ENCODE assay signal across 14 cellular contexts in genomic region chr20:49894073-49894470, GRCh38. TPM values are rescaled to one million over a fixed set of nuclear protein-coding genes. Genes with fewer than 3 reads are reported as not detected.
DNase-seq lines count a peak whose midpoint lies in the region; ATAC-seq lines count a peak whose summit lies in the region.
"Had no signal": no experiment of that assay in that cellular context is flagged by ENCODE, and none has a peak within 500 bp of the region (broad histone marks: within the 10 kb centered on the region; RNA-seq: fewer than 3 reads in every experiment).

No MANE protein-coding gene starts in this region.

- no peak overlapping the region for H3K4me3 ChIP-seq in BLaER1 treated with 17β-estradiol and CSF1 and Interleukin-3, amounts not matched to agents 10 nM and 100 nM
- H3K4me3 ChIP-seq in CD8-positive, alpha-beta memory T cell (ENCODE audit: low read length) = no peak overlapping the region
- H3K4me3 ChIP-seq: lung had no signal

- CTCF ChIA-PET in CD8-positive, alpha-beta memory T cell (lab: Charles Lee) = no interaction called here

- peaks cover 45 to 68% (median 64%) of the 10 kb centered on the region in 10 experiments for H3K4me1 ChIP-seq in BLaER1 treated with 17β-estradiol and CSF1 and Interleukin-3, amounts not matched to agents 10 nM and 100 nM
- H3K4me1 ChIP-seq in CD8-positive, alpha-beta memory T cell (ENCODE audit: insufficient read depth, low read length) = peaks cover 3% of the 10 kb centered on the region

- H3K4me3 Mint-ChIP-seq in CD8-positive, alpha-beta memory T cell = peak overlapping the region; percentile 55 to 81 (median 71)
- peak overlapping the region; percentile 29 for H3K4me3 Mint-ChIP-seq in T-helper 2 cell treated with Interferon-gamma antibody and Interleukin-4, amounts not matched to agents 5 μg/mL and 100 μg/mL, for 36 hours

- H3K4me1 Mint-ChIP-seq in CD8-positive, alpha-beta memory T cell = peaks cover 16 to 23% (median 21%) of the 10 kb centered on the region in 3 donors
- H3K4me1 Mint-ChIP-seq in T-helper 2 cell treated with Interferon-gamma antibody and Interleukin-4, amounts not matched to agents 5 μg/mL and 100 μg/mL, for 36 hours (ENCODE audit: low read depth) = peaks cover 23% of the 10 kb centered on the region

- peaks cover 0 to 9% (median 6%) of the 10 kb centered on the region in 11 experiments; a peak in 11 of 22 replicates for H3K9me3 ChIP-seq in BLaER1 treated with 17β-estradiol and CSF1 and Interleukin-3, amounts not matched to agents 10 nM and 100 nM (replicated peaks in 1 of 11)
- H3K9me3 ChIP-seq in CD8-positive, alpha-beta memory T cell (ENCODE audit: low read length) = no peaks in the 10 kb centered on the region

- H4K20me1 ChIP-seq in BLaER1 treated with 17β-estradiol and CSF1 and Interleukin-3, amounts not matched to agents 10 nM and 100 nM = peaks cover 0 to 5% (median 0%) of the 10 kb centered on the region in 11 experiments; a peak in 2 of 22 replicates

- H3K27me3 ChIP-seq in BLaER1 treated with 17β-estradiol and CSF1 and Interleukin-3, amounts not matched to agents 10 nM and 100 nM = no peaks in the 10 kb centered on the region
- H3K27me3 ChIP-seq in CD8-positive, alpha-beta memory T cell (ENCODE audit: insufficient read depth, low read length, poor library complexity, severe bottlenecking) = no peaks in the 10 kb centered on the region
- H3K27me3 ChIP-seq: heart left ventricle had no signal

- H3K27ac Mint-ChIP-seq in CD8-positive, alpha-beta memory T cell = peak overlapping the region in 6 of 8 donors; percentile 8 to 82 (median 74)
- peak overlapping the region; percentile 70 for H3K27ac Mint-ChIP-seq in T-helper 2 cell treated with Interferon-gamma antibody and Interleukin-4, amounts not matched to agents 5 μg/mL and 100 μg/mL, for 36 hours

- H3K4me2 ChIP-seq in BLaER1 treated with 17β-estradiol and CSF1 and Interleukin-3, amounts not matched to agents 10 nM and 100 nM = peak overlapping the region in 6 of 11 experiments; percentile 15 to 87 (median 48); a peak in 5 of 22 replicates

- ATAC-seq in HG03196 (IDR thresholded peaks at IDR 0.05; ENCODE audit: unreplicated experiment) (no peak), GM19351 (IDR thresholded peaks at IDR 0.05; ENCODE audit: unreplicated experiment) (no peak)

- no peaks in the 10 kb centered on the region for H3K9me3 Mint-ChIP-seq in CD8-positive, alpha-beta memory T cell
- H3K9me3 Mint-ChIP-seq in T-helper 2 cell treated with Interferon-gamma antibody and Interleukin-4, amounts not matched to agents 5 μg/mL and 100 μg/mL, for 36 hours = no peaks in the 10 kb centered on the region

- H3K36me3 Mint-ChIP-seq in CD8-positive, alpha-beta memory T cell = peaks cover 0 to 12% (median 0%) of the 10 kb centered on the region in 3 donors
- H3K36me3 Mint-ChIP-seq in T-helper 2 cell treated with Interferon-gamma antibody and Interleukin-4, amounts not matched to agents 5 μg/mL and 100 μg/mL, for 36 hours (ENCODE audit: low read depth) = peaks cover 8% of the 10 kb centered on the region

- H3K9ac ChIP-seq in BLaER1 treated with 17β-estradiol and CSF1 and Interleukin-3, amounts not matched to agents 10 nM and 100 nM = 0 out of 22 replicates have a peak overlapping the region, but pooled peaks of 1 of the 11 experiments have one; percentile 52

- peak overlapping the region in 5 of 11 experiments; percentile 49 to 88 (median 59); a peak in 6 of 22 replicates for H3K27ac ChIP-seq in BLaER1 treated with 17β-estradiol and CSF1 and Interleukin-3, amounts not matched to agents 10 nM and 100 nM
- H3K27ac ChIP-seq in CD8-positive, alpha-beta memory T cell (ENCODE audit: low read depth, low read length) = no peak overlapping the region

- DNase-seq in CD8-positive, alpha-beta memory T cell = peak in 1 of 5 donors; percentile 37
- DNase-seq in T-helper 2 cell treated with Interferon-gamma antibody and Interleukin-4, amounts not matched to agents 5 μg/mL and 100 μg/mL, for 36 hours (ENCODE audit: low spot score) = no peak
- DNase-seq in germinal center (ENCODE audit: low spot score) (peak; percentile 51), NCI-H748 (lab: John Stamatoyannopoulos, UW; ENCODE audit: unreplicated experiment) (no peak), A172 (ENCODE audit: low spot score) (no peak)
- DNase-seq: DMS153; effector CD8-positive, alpha-beta T cell; NCI-H146; OCI-M1 had no signal

- H3K36me3 ChIP-seq in BLaER1 treated with 17β-estradiol and CSF1 and Interleukin-3, amounts not matched to agents 10 nM and 100 nM = no peaks in the 10 kb centered on the region
- H3K36me3 ChIP-seq in CD8-positive, alpha-beta memory T cell (ENCODE audit: insufficient read depth, low read length) = no peaks in the 10 kb centered on the region

- POLR2A ChIA-PET in CD8-positive, alpha-beta memory T cell (lab: Charles Lee) = no interaction called here

- no peaks in the 10 kb centered on the region for H3K27me3 Mint-ChIP-seq in CD8-positive, alpha-beta memory T cell
- no peaks in the 10 kb centered on the region for H3K27me3 Mint-ChIP-seq in T-helper 2 cell treated with Interferon-gamma antibody and Interleukin-4, amounts not matched to agents 5 μg/mL and 100 μg/mL, for 36 hours (ENCODE audit: low read depth)

RNA-seq across cellular contexts. Expression of gene SPATA2, which starts 21.3 kb away (rescaled TPM):
- total RNA-seq in CD8-positive, alpha-beta memory T cell = 10 to 100 TPM; 15.0 to 16.0 TPM
- 5.3 TPM for polyA plus RNA-seq in CD8-positive, alpha-beta memory T cell
- total RNA-seq in A172 (2014; rRNA removed; shearing (Covaris generic)) = 3.4 and 4.5 TPM in 2 replicates

RNA-seq across cellular contexts. Expression of gene RNF114, which starts 42.1 kb away (rescaled TPM):
- total RNA-seq in CD8-positive, alpha-beta memory T cell = 10 to 100 TPM; 64.0 to 67.1 TPM
- polyA plus RNA-seq in CD8-positive, alpha-beta memory T cell = 112 TPM
- total RNA-seq in A172 (2014; rRNA removed; shearing (Covaris generic)) = 133 and 179 TPM in 2 replicates
